ENCODE assay signal across 8 cellular contexts in the genomic region with DNA sequence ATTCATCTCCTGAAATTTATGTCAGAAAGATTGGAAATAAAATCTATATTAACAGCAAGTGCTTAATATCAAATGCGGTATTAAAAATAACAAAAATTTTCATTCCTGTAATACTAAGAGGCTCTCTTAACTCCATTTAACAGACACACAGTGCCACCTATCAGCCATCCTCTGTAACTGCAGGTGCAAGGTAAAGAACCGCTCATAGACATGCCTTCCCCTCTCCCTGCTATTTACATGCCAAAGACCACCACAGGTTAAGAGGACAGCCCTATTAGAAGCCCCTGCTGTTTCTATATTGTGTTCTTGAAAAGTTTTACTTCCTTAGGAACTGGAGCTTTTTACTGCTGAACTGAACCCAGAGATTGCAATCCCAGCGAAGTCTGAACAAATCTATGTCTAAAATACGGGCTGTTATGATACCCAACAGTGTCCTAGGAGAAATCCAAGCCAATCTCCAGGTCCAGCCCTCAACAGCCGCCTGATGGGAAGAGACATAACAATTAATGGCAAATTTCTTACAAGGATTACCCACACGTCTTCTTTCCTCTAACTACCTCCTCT. TPM values are rescaled to one million over a fixed set of nuclear protein-coding genes. Genes with fewer than 3 reads are reported as not detected.
DNase-seq lines count a peak whose midpoint lies in the region; TF ChIP-seq lines count a peak whose summit lies in the region.
"Not testable (repeated sequence)": the region's sequence is repeated elsewhere in the genome, so short reads cannot be mapped to it uniquely, and the experiment has no call there.

No MANE protein-coding gene starts in this region.

- peak; percentile 38 for DNase-seq in DMS 273 treated with DMSO at 0.1 percent for 48 hours (lab: John Stamatoyannopoulos, UW)
- DNase-seq in H7 = peak; percentile 56
- peak; percentile 58 for DNase-seq in NCI-H1092 treated with DMSO at 0.1 percent for 48 hours (lab: John Stamatoyannopoulos, UW)
- peak; percentile 66 for DNase-seq in SK-MEL-5 (ENCODE audit: low read depth, low spot score)
- DNase-seq in amniotic epithelial cell (ENCODE audit: low read depth) = peak; percentile 9
- peak; percentile 17 for DNase-seq in fibroblast of villous mesenchyme (ENCODE audit: low read depth)
- DNase-seq in myocyte (ENCODE audit: low read depth) = peak; percentile 54
- DNase-seq in thyroid gland = peak; percentile 12 to 17

- not testable (repeated sequence) for TF ChIP-seq POLR2A in thyroid gland (IDR thresholded peaks at IDR 0.05)

- not testable (repeated sequence) for H3K27me3 ChIP-seq in H7 (ENCODE audit: control insufficient read depth, insufficient read depth, low read length); thyroid gland

- H3K4me1 ChIP-seq in thyroid gland = not testable (repeated sequence)

- not testable (repeated sequence) for H3K27ac ChIP-seq in thyroid gland

- H3K36me3 ChIP-seq in H7 (replicated peaks; ENCODE audit: control insufficient read depth, insufficient read depth, low read length); thyroid gland: not testable (repeated sequence)

- peak; percentile 64 for TF ChIP-seq CTCF in fibroblast of villous mesenchyme (IDR thresholded peaks at IDR 0.05; ENCODE audit: insufficient read depth, low read depth, low read length)
- TF ChIP-seq CTCF in thyroid gland (IDR thresholded peaks at IDR 0.05) = peak in 5 of 6 experiments; percentile 68 to 83 (median 76)

- H3K9me3 ChIP-seq in thyroid gland = not testable (repeated sequence)

- 56 to 58% methylated on average over 6 of the region's 6 CpGs for WGBS in thyroid gland, 2 donors

- not testable (repeated sequence) for H3K4me3 ChIP-seq in H7 (ENCODE audit: insufficient read depth, low read depth, low read length); fibroblast of villous mesenchyme (ENCODE audit: low read depth, low read length); thyroid gland (replicated peaks in 1 of 3)

- in situ Hi-C loops in SK-MEL-5 (cut with HindIII; ENCODE audit: low pct_unique_long_range_greater_than_20kb, low sequenced_read_pairs) = not testable (repeated sequence)

- intact Hi-C loops in thyroid gland (cut with DNase I) = not testable (repeated sequence)

RNA-seq across cellular contexts. Expression of a gene that starts 46.9 kb away (rescaled TPM):
- 38.3 and 39.4 TPM in 2 replicates for total RNA-seq in H7 (2014; rRNA removed; shearing (Covaris generic))
- total RNA-seq in SK-MEL-5 (2014; rRNA removed; shearing (Covaris generic)) = not detected in 2 replicates
- not detected in 2 replicates for polyA plus RNA-seq in SK-MEL-5 (2015; cell fraction: cytosol; rRNA removed)
- not detected in 2 replicates for polyA plus RNA-seq in SK-MEL-5 (2015; cell fraction: nucleus; rRNA removed)
- total RNA-seq in fibroblast of villous mesenchyme = 6.8 and 13.0 TPM in 2 replicates
- not detected in 2 replicates for total RNA-seq in myocyte
- 0.30 TPM for polyA plus RNA-seq in myocyte (2012)
- total RNA-seq in thyroid gland = 10 to 100 TPM in 3 of 4 donors, 1 to 10 TPM in 1; 9.9 to 46.1 (median 37.9) TPM

RNA-seq across cellular contexts. Expression of a gene that starts 47.1 kb away (rescaled TPM):
- total RNA-seq in H7 (2014; rRNA removed; shearing (Covaris generic)) = 0.73 and 3.2 TPM in 2 replicates
- total RNA-seq in SK-MEL-5 (2014; rRNA removed; shearing (Covaris generic)) = not detected in 2 replicates
- polyA plus RNA-seq in SK-MEL-5 (2015; cell fraction: cytosol; rRNA removed) = not detected in 2 replicates
- polyA plus RNA-seq in SK-MEL-5 (2015; cell fraction: nucleus; rRNA removed) = not detected in 2 replicates
- 7.4 and 13.4 TPM in 2 replicates for total RNA-seq in fibroblast of villous mesenchyme
- total RNA-seq in myocyte = 0.32 TPM in 1 of 2 replicates, not detected in the other
- not detected for polyA plus RNA-seq in myocyte (2012)
- 10 to 100 TPM; 11.7 to 34.8 (median 23.0) TPM for total RNA-seq in thyroid gland

Comparison
In these comparisons a context has a peak if more than half of its experiments do, and no peak if none do; other contexts are left out.
1. DNase-seq: peak in every context shown above with its lines; median percentile 66 in SK-MEL-5; 58 in NCI-H1092 treated with DMSO at 0.1 percent for 48 hours; 56 in H7; 54 in myocyte; 38 in DMS 273 treated with DMSO at 0.1 percent for 48 hours; 17 in fibroblast of villous mesenchyme; 14 in thyroid gland; 9 in amniotic epithelial cell.